ENCODE assay signal across 34 cellular contexts in genomic region chr14:95855606-95856005, GRCh38.
"Had no signal": no experiment of that assay in that cellular context is flagged by ENCODE, and none has a peak within 500 bp of the region (broad histone marks: within the 10 kb centered on the region; RNA-seq: fewer than 3 reads in every experiment).

No MANE protein-coding gene starts in this region.

- H3K36me3 ChIP-seq: MG63 had no signal

- H3K27ac ChIP-seq: KMS-11 had no signal

- H3K4me2 ChIP-seq: KMS-11 had no signal

- DNase-seq: Karpas-422, Kasumi-1, KG1, MG63, MM.1S, MV-4-11, NCI-H1048, NCI-H1092, NCI-H1092 treated with DMSO at 0.1 percent for 48 hours, NCI-H1105, NCI-H1105 treated with DMSO at 0.1 percent for 48 hours, NCI-H1417, NCI-H1417 treated with DMSO at 0.1 percent for 48 hours, NCI-H1436, NCI-H1436 treated with DMSO at 0.1 percent for 48 hours, NCI-H146, NCI-H1694, NCI-H1694 treated with DMSO at 0.1 percent for 48 hours, NCI-H187, NCI-H187 treated with DMSO at 0.1 percent for 48 hours, NCI-H1930, NCI-H2029, NCI-H2029 treated with DMSO at 0.1 percent for 48 hours, NCI-H2081, NCI-H2081 treated with DMSO at 0.1 percent for 48 hours, NCI-H2107, NCI-H2171, NCI-H2171 treated with DMSO at 0.1 percent for 48 hours, NCI-H2227 treated with DMSO at 0.1 percent for 48 hours, NCI-H226, NCI-H345, NCI-H446, NCI-H446 treated with DMSO at 0.1 percent for 48 hours had no signal

- H3K4me3 ChIP-seq: MG63 had no signal

- H3K9ac ChIP-seq: KMS-11 had no signal

- H3K9me3 ChIP-seq: MG63 had no signal

- H3K27me3 ChIP-seq: MG63 had no signal
